In the genomic region with DNA sequence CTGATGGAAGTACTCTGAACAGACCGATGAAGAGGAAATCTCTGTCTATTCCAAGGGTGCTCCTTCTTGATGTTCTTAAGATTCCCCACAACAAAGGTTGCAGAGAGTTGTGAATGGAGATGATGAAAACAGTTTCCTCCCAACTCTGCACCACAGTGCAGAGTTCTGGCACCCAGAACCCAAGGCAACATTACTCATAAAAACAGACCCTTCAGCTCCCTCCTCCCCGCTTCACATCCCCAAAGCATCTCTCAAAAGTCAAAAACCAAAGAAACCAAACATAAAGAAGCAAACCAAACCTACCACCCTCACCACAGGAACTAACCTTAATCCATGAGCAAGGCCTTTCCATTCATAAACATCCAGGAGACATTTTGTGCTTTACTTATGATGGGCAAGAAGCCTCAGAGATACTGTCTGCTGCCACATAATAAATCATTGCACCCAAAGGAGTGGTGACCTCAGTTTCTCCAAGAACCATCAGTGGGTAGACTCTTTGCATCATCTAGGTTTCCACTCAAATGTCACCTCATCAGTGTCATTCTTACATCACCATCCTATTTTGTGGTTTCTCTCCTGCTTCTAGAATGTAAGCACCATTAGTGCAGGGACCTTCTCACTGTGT, we compare ENCODE assay signal across 25 cellular contexts. TPM values are rescaled to one million over a fixed set of nuclear protein-coding genes. Genes with fewer than 3 reads are reported as not detected.
"Had no signal": no experiment of that assay in that cellular context is flagged by ENCODE, and none has a peak within 500 bp of the region (broad histone marks: within the 10 kb centered on the region; RNA-seq: fewer than 3 reads in every experiment).

No MANE protein-coding gene starts in this region.

- H3K36me3 ChIP-seq: neural progenitor cell, ovary, right atrium auricular region, sigmoid colon, tibial nerve, upper lobe of right lung, vagina had no signal

- H3K36me3 Mint-ChIP-seq: natural killer cell treated with Interleukin-12 subunit alpha and Interleukin-12 subunit beta and Interleukin-15 and Interleukin-18, amount 100 ng/mL, for 72 hours; neural progenitor cell had no signal

- H3K27me3 Mint-ChIP-seq: dendritic cell treated with granulocyte-macrophage colony-stimulating factor and Interleukin-4, amounts not matched to agents 40 ng/mL and 50 ng/mL, for 4 days had no signal

- H3K4me3 Mint-ChIP-seq: dendritic cell treated with granulocyte-macrophage colony-stimulating factor and Interleukin-4, amounts not matched to agents 40 ng/mL and 50 ng/mL, for 4 days; effector memory CD8-positive, alpha-beta T cell; natural killer cell treated with Interleukin-12 subunit alpha and Interleukin-12 subunit beta and Interleukin-15 and Interleukin-18, amount 100 ng/mL, for 72 hours; neural progenitor cell had no signal

- H3K27ac ChIP-seq: epithelial cell of prostate, hepatocyte, neural progenitor cell, ovary, right atrium auricular region, sigmoid colon, skin epidermis, testis, tibial nerve, upper lobe of right lung, vagina had no signal

- H3K4me1 ChIP-seq: neural progenitor cell, right atrium auricular region, sigmoid colon, testis, tibial nerve, upper lobe of right lung, vagina had no signal

- H3K9me3 ChIP-seq: ovary, right atrium auricular region, sigmoid colon, testis, tibial nerve, upper lobe of right lung, vagina had no signal

- H2AFZ ChIP-seq: hepatocyte, neural progenitor cell had no signal

- H3K4me1 Mint-ChIP-seq: neural progenitor cell had no signal

- H3K27ac Mint-ChIP-seq: dendritic cell treated with granulocyte-macrophage colony-stimulating factor and Interleukin-4, amounts not matched to agents 40 ng/mL and 50 ng/mL, for 4 days; effector memory CD8-positive, alpha-beta T cell; natural killer cell treated with Interleukin-12 subunit alpha and Interleukin-12 subunit beta and Interleukin-15 and Interleukin-18, amount 100 ng/mL, for 72 hours; neural progenitor cell had no signal

- ATAC-seq: effector memory CD8-positive, alpha-beta T cell; left colon; upper lobe of right lung had no signal

- H3K27me3 ChIP-seq: hepatocyte, neural progenitor cell, ovary, right atrium auricular region, sigmoid colon, testis, tibial nerve, upper lobe of right lung, vagina had no signal

- H3K4me2 ChIP-seq: hepatocyte, neural progenitor cell had no signal

- H3K9ac ChIP-seq: neural progenitor cell had no signal

- DNase-seq: effector memory CD8-positive, alpha-beta T cell; foreskin melanocyte; head of caudate nucleus; left colon; left ventricle myocardium superior; mesenchymal stem cell; midbrain; nucleus accumbens; ovary; sigmoid colon; stimulated activated CD4-positive, alpha-beta T cell treated with anti-CD3 and anti-CD28 coated beads, Interleukin-2, amount 100 ng/mL, for 24 hours; stimulated activated CD4-positive, alpha-beta T cell treated with anti-CD3 and anti-CD28 coated beads, Interleukin-4, amount 100 ng/mL, for 4 hours; stimulated activated naive CD4-positive, alpha-beta T cell; testis; upper lobe of right lung had no signal

- H3K79me2 ChIP-seq: hepatocyte had no signal

- H3K4me3 ChIP-seq: hepatocyte, lung, neural progenitor cell, ovary, right atrium auricular region, sigmoid colon, skin epidermis, testis, tibial nerve, upper lobe of right lung, vagina had no signal

- H3K9me3 Mint-ChIP-seq: dendritic cell treated with granulocyte-macrophage colony-stimulating factor and Interleukin-4, amounts not matched to agents 40 ng/mL and 50 ng/mL, for 4 days; effector memory CD8-positive, alpha-beta T cell; natural killer cell treated with Interleukin-12 subunit alpha and Interleukin-12 subunit beta and Interleukin-15 and Interleukin-18, amount 100 ng/mL, for 72 hours; neural progenitor cell had no signal

RNA-seq across cellular contexts. Expression of a gene that starts 13.2 kb away (rescaled TPM):
- total RNA-seq: natural killer cell treated with Interleukin-12 subunit alpha and Interleukin-12 subunit beta and Interleukin-15 and Interleukin-18, amount 100 ng/mL, for 72 hours had no signal
